In the genomic region with DNA sequence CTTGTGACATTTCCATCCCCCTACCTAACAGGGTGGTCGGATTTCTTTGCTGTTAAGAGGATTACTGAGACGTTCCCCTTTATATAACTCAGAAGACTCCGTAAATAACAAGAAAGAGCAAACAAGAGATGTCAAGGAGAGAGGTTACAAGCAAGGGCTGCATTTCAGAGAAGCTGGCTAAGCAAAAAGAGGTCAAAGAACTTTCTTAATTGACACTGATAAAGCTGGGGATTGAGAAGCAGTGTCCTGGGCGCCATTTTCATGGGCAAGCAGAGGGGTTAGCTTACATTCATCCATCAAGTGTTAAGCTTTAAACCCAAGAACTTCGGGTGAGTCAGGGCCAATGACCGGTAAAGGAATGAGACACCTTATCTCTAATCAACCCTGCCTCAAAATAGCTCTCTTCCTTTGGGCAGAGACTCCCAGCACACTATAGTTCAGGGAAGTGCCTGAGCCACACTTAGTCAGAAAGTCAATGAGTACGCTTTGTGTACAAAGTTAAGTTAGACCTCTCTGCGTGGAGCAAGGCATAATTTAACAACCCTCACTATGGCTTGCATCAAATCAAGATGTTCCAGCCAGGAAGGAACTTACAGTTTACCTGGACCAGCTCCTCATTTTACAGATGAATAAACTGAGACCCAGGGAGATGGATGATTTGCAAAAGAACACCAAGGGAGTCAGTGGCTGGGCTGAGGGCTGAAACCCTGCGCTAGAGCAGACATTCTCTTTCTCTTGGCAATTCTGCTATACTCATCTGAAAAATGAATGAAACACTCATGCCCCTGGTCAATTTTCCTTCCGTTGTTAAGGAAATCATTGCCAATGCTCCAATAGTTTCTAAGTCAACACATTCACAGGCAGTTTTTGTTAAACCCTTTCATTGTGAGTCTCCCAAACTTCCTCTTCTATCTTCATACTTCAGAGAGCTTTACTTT, we compare ENCODE assay signal across 13 cellular contexts. TPM values are rescaled to one million over a fixed set of nuclear protein-coding genes. Genes with fewer than 3 reads are reported as not detected.
DNase-seq lines count a peak whose midpoint lies in the region; ATAC-seq and TF ChIP-seq lines count a peak whose summit lies in the region.
"Had no signal": no experiment of that assay in that cellular context is flagged by ENCODE, and none has a peak within 500 bp of the region (broad histone marks: within the 10 kb centered on the region; RNA-seq: fewer than 3 reads in every experiment).

No MANE protein-coding gene starts in this region.

- no peak overlapping the region for H3K4me3 ChIP-seq in RWPE2 (ENCODE audit: severe bottlenecking)
- H3K4me3 ChIP-seq: SK-N-MC had no signal

- H3K36me3 ChIP-seq in RWPE2 (ENCODE audit: low read depth) = no peaks in the 10 kb centered on the region

- no peaks in the 10 kb centered on the region for H3K9me3 ChIP-seq in RWPE2 (ENCODE audit: severe bottlenecking)

- H3K27ac Mint-ChIP-seq in nephron progenitor cell = peak overlapping the region; percentile 96
- H3K27ac Mint-ChIP-seq: activated T-helper 1 cell treated with anti-CD3 and anti-CD28 coated beads, Interleukin-12 subunit alpha, Interleukin-12 subunit beta, Interleukin-2, Interleukin-4 antibody, amounts not matched to agents 30 ng/mL and 10 ng/mL and 1 ng/mL, durations not matched to agents 14 hours and 24 hours and 36 hours had no signal

- no peaks in the 10 kb centered on the region for H3K36me3 Mint-ChIP-seq in nephron progenitor cell (ENCODE audit: low read depth)

- H3K9me3 Mint-ChIP-seq in nephron progenitor cell = no peaks in the 10 kb centered on the region
- H3K9me3 Mint-ChIP-seq: activated T-helper 1 cell treated with anti-CD3 and anti-CD28 coated beads, Interleukin-12 subunit alpha, Interleukin-12 subunit beta, Interleukin-2, Interleukin-4 antibody, amounts not matched to agents 30 ng/mL and 10 ng/mL and 1 ng/mL, durations not matched to agents 14 hours and 24 hours and 36 hours had no signal

- no peak overlapping the region for H3K4me3 Mint-ChIP-seq in nephron progenitor cell
- H3K4me3 Mint-ChIP-seq: activated T-helper 1 cell treated with anti-CD3 and anti-CD28 coated beads, Interleukin-12 subunit alpha, Interleukin-12 subunit beta, Interleukin-2, Interleukin-4 antibody, amounts not matched to agents 30 ng/mL and 10 ng/mL and 1 ng/mL, durations not matched to agents 14 hours and 24 hours and 36 hours had no signal

- no peak overlapping the region for H3K27ac ChIP-seq in RWPE2 (ENCODE audit: poor library complexity, severe bottlenecking)
- H3K27ac ChIP-seq: SK-N-MC had no signal

- TF ChIP-seq CTCF in RWPE2 (IDR thresholded peaks at IDR 0.05; ENCODE audit: poor library complexity, severe bottlenecking) (no peak), nephron progenitor cell (IDR thresholded peaks at IDR 0.05) (no peak)

- peaks cover 52% of the 10 kb centered on the region for H3K4me1 Mint-ChIP-seq in nephron progenitor cell

- no peaks in the 10 kb centered on the region for H3K27me3 ChIP-seq in RWPE2 (ENCODE audit: insufficient read depth, poor library complexity, severe bottlenecking)

- ATAC-seq in RWPE2 (ENCODE audit: low read depth) = peak; percentile 83
- peak; percentile 84 for ATAC-seq in Right ventricle myocardium superior (ENCODE audit: poor library complexity)
- no peak for ATAC-seq in HG03095 (IDR thresholded peaks at IDR 0.05; ENCODE audit: unreplicated experiment)
- no peak for ATAC-seq in GM18519 (IDR thresholded peaks at IDR 0.05; ENCODE audit: low FRiP score, unreplicated experiment)
- no peak for ATAC-seq in HG03469 (IDR thresholded peaks at IDR 0.05; ENCODE audit: unreplicated experiment)
- ATAC-seq: activated CD4-positive, CD25-positive, alpha-beta regulatory T cell treated with anti-CD3 and anti-CD28 coated beads, Interleukin-2, amount 50 U/mL, for 24 hours; esophagus mucosa had no signal

- H3K4me1 ChIP-seq in RWPE2 (ENCODE audit: insufficient read depth, poor library complexity, severe bottlenecking) = peaks cover 8% of the 10 kb centered on the region

- DNase-seq in ELF-1 (ENCODE audit: low read depth, low spot score) (peak; percentile 58), RWPE2 (ENCODE audit: low spot score) (no peak), Right ventricle myocardium superior (no peak), nephron progenitor cell (no peak), glomerular visceral epithelial cell (ENCODE audit: extremely low spot score) (no peak)
- DNase-seq: NCI-H510A treated with DMSO at 0.1 percent for 48 hours had no signal

- intact Hi-C loops in Right ventricle myocardium superior (cut with DNase I) = no loop called here

- H3K27me3 Mint-ChIP-seq in nephron progenitor cell (ENCODE audit: low read depth, poor library complexity) = peaks cover 3% of the 10 kb centered on the region

RNA-seq across cellular contexts. Expression of a gene that starts 44.6 kb away (rescaled TPM):
- 20.2 TPM for total RNA-seq in Right ventricle myocardium superior

Comparison
In these comparisons a context has a peak if more than half of its experiments do, and no peak if none do; other contexts are left out.
1. ATAC-seq: peak in RWPE2 (single experiment) and Right ventricle myocardium superior (single experiment); none in HG03095 (single experiment), GM18519 (single experiment) and HG03469 (single experiment).